1 cellular context compared by ENCODE assay signal in the genomic region with DNA sequence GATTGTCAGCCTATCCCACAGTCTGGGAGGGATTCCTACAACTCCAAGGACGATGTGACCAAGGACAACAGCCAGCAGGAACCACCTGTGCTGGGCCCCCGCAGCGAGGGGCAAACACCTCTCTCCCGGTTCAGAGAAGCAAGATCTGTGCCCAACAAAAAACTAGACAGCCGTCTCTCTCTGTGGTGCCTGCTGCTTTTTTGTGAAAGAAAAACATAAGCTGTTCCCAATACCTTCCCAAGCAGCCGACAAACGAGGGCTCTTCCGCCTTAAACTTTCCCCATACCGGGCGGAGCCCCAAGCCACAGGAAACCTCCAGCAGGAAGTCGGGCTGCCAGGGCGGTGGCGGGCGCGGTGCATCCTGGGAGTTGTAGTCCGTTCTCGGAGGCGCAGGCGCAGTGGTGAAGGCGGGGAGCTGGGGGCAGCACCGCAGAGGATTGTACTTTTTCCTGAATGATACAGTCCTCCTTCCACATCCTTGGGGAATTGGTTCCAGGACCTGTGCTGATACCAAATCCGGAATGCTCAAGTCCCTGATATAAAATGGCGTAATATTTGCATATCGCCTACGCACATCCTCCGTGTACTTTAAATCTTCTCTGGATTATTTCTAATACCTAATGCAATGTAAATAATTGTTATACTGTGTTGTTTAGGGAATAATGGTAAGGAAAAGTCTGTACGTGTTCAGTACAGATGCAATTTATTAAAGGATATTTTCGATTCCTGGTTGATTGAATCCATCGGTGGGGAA.
A peak's percentile ranks its signal among the peaks of the same experiment; 100 is the strongest.
TF ChIP-seq lines count a peak whose summit lies in the region.

No MANE protein-coding gene starts in this region.

TF ChIP-seq in GM12878, 131 proteins besides CTCF, POLR2A, EP300 and RAD21 (continued from another document and continues in another):
- TF ChIP-seq, protein P1, sequence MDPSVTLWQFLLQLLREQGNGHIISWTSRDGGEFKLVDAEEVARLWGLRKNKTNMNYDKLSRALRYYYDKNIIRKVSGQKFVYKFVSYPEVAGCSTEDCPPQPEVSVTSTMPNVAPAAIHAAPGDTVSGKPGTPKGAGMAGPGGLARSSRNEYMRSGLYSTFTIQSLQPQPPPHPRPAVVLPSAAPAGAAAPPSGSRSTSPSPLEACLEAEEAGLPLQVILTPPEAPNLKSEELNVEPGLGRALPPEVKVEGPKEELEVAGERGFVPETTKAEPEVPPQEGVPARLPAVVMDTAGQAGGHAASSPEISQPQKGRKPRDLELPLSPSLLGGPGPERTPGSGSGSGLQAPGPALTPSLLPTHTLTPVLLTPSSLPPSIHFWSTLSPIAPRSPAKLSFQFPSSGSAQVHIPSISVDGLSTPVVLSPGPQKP (IDR thresholded peaks at IDR 0.05; ENCODE audit: low read depth, low read length): no peak
- TF ChIP-seq EGR1 (IDR thresholded peaks at IDR 0.05; ENCODE audit: borderline replicate concordance in 1 of 2, low read depth in 2 of 2, low read length in 2 of 2) (peak in 1 of 2 experiments; percentile 19; a peak in 1 of 3 replicates), ZSCAN29 (IDR thresholded peaks at IDR 0.05) (peak; percentile 40; the same call in 1 of the 2 replicates), CHD1 (IDR thresholded peaks at IDR 0.05; ENCODE audit: low read depth, low read length) (0 out of 2 replicates have a peak, but pooled peaks have one; percentile 26), HCFC1 (IDR thresholded peaks at IDR 0.05; ENCODE audit: low read length) (peak; percentile 89), PAX8 (IDR thresholded peaks at IDR 0.05) (peak; percentile 79), CREB1 (IDR thresholded peaks at IDR 0.05; ENCODE audit: low read depth) (peak; percentile 55; the same call in 1 of the 2 replicates), YBX1 (IDR thresholded peaks at IDR 0.05) (no peak), TARDBP (IDR thresholded peaks at IDR 0.05; ENCODE audit: borderline replicate concordance) (no peak), POLR2AphosphoS2 (IDR thresholded peaks at IDR 0.05; ENCODE audit: low read depth, low read length) (peak; percentile 38; the same call in 1 of the 2 replicates), ZNF24 (IDR thresholded peaks at IDR 0.05) (no peak), BHLHE40 (IDR thresholded peaks at IDR 0.05; ENCODE audit: borderline replicate concordance in 1 of 2, low read depth in 2 of 2, low read length in 1 of 2) (peak in 1 of 2 experiments; percentile 51; a peak in 2 of 4 replicates), KAT2A (conservative IDR thresholded peaks at IDR 0.05; ENCODE audit: control insufficient read depth, low read depth, low read length) (no peak), MEF2B (IDR thresholded peaks at IDR 0.05; ENCODE audit: partially characterized antibody, poor library complexity, severe bottlenecking) (peak; percentile 68), IKZF2 (IDR thresholded peaks at IDR 0.05) (peak; percentile 45 to 74), SMARCA5 (IDR thresholded peaks at IDR 0.05) (no peak), ZBED1 (IDR thresholded peaks at IDR 0.05; ENCODE audit: borderline replicate concordance) (no peak; the same call in 1 of the 2 replicates), CBFB (IDR thresholded peaks at IDR 0.05; ENCODE audit: low read depth) (no peak; the same call in 1 of the 2 replicates), ZZZ3 (IDR thresholded peaks at IDR 0.05; ENCODE audit: control insufficient read depth, insufficient read length, low read depth) (no peak), RUNX3 (IDR thresholded peaks at IDR 0.05; ENCODE audit: low read length) (peak; percentile 73), FOS (IDR thresholded peaks at IDR 0.05; ENCODE audit: borderline replicate concordance, extremely low read depth, insufficient read length) (no peak), SMAD5 (IDR thresholded peaks at IDR 0.05; ENCODE audit: low read depth) (peak; percentile 86; the same call in 1 of the 2 replicates), BMI1 (IDR thresholded peaks at IDR 0.05; ENCODE audit: borderline replicate concordance) (no peak), CREM (IDR thresholded peaks at IDR 0.05; ENCODE audit: low read depth) (peak; percentile 47; the same call in 1 of the 2 replicates), IRF4 (IDR thresholded peaks at IDR 0.05; ENCODE audit: low read depth, low read length) (no peak), NR2C1 (IDR thresholded peaks at IDR 0.05) (peak; percentile 50), ZNF217 (IDR thresholded peaks at IDR 0.05) (no peak), RBBP5 (conservative IDR thresholded peaks at IDR 0.05) (0 out of 2 replicates have a peak, but pooled peaks have one; percentile 81), YY1 (IDR thresholded peaks at IDR 0.05; ENCODE audit: low read depth, low read length) (peak; percentile 92), NFXL1 (IDR thresholded peaks at IDR 0.05; ENCODE audit: borderline replicate concordance) (no peak), LARP7 (IDR thresholded peaks at IDR 0.05) (0 out of 2 replicates have a peak, but pooled peaks have one; percentile 20), CHD4 (IDR thresholded peaks at IDR 0.05) (no peak), MTA3 (IDR thresholded peaks at IDR 0.05; ENCODE audit: borderline replicate concordance, low read length) (no peak), GABPA (IDR thresholded peaks at IDR 0.05; ENCODE audit: low read depth) (peak; percentile 92)
- TF ChIP-seq, protein P2, sequence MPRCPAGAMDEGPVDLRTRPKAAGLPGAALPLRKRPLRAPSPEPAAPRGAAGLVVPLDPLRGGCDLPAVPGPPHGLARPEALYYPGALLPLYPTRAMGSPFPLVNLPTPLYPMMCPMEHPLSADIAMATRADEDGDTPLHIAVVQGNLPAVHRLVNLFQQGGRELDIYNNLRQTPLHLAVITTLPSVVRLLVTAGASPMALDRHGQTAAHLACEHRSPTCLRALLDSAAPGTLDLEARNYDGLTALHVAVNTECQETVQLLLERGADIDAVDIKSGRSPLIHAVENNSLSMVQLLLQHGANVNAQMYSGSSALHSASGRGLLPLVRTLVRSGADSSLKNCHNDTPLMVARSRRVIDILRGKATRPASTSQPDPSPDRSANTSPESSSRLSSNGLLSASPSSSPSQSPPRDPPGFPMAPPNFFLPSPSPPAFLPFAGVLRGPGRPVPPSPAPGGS (IDR thresholded peaks at IDR 0.05; ENCODE audit: borderline replicate concordance, insufficient read depth, low read depth, low read length, poor library complexity, severe bottlenecking): no peak
- TF ChIP-seq, protein P3, sequence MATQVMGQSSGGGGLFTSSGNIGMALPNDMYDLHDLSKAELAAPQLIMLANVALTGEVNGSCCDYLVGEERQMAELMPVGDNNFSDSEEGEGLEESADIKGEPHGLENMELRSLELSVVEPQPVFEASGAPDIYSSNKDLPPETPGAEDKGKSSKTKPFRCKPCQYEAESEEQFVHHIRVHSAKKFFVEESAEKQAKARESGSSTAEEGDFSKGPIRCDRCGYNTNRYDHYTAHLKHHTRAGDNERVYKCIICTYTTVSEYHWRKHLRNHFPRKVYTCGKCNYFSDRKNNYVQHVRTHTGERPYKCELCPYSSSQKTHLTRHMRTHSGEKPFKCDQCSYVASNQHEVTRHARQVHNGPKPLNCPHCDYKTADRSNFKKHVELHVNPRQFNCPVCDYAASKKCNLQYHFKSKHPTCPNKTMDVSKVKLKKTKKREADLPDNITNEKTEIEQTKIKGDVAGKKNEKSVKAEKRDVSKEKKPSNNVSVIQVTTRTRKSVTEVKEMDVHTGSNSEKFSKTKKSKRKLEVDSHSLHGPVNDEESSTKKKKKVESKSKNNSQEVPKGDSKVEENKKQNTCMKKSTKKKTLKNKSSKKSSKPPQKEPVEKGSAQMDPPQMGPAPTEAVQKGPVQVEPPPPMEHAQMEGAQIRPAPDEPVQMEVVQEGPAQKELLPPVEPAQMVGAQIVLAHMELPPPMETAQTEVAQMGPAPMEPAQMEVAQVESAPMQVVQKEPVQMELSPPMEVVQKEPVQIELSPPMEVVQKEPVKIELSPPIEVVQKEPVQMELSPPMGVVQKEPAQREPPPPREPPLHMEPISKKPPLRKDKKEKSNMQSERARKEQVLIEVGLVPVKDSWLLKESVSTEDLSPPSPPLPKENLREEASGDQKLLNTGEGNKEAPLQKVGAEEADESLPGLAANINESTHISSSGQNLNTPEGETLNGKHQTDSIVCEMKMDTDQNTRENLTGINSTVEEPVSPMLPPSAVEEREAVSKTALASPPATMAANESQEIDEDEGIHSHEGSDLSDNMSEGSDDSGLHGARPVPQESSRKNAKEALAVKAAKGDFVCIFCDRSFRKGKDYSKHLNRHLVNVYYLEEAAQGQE (IDR thresholded peaks at IDR 0.05; ENCODE audit: low read depth, low read length): no peak
- TF ChIP-seq, protein P4, sequence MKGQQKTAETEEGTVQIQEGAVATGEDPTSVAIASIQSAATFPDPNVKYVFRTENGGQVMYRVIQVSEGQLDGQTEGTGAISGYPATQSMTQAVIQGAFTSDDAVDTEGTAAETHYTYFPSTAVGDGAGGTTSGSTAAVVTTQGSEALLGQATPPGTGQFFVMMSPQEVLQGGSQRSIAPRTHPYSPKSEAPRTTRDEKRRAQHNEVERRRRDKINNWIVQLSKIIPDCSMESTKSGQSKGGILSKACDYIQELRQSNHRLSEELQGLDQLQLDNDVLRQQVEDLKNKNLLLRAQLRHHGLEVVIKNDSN (IDR thresholded peaks at IDR 0.05; ENCODE audit: borderline replicate concordance, extremely low read length, insufficient read depth, low read depth, low read length): no peak
- TF ChIP-seq, protein P5, sequence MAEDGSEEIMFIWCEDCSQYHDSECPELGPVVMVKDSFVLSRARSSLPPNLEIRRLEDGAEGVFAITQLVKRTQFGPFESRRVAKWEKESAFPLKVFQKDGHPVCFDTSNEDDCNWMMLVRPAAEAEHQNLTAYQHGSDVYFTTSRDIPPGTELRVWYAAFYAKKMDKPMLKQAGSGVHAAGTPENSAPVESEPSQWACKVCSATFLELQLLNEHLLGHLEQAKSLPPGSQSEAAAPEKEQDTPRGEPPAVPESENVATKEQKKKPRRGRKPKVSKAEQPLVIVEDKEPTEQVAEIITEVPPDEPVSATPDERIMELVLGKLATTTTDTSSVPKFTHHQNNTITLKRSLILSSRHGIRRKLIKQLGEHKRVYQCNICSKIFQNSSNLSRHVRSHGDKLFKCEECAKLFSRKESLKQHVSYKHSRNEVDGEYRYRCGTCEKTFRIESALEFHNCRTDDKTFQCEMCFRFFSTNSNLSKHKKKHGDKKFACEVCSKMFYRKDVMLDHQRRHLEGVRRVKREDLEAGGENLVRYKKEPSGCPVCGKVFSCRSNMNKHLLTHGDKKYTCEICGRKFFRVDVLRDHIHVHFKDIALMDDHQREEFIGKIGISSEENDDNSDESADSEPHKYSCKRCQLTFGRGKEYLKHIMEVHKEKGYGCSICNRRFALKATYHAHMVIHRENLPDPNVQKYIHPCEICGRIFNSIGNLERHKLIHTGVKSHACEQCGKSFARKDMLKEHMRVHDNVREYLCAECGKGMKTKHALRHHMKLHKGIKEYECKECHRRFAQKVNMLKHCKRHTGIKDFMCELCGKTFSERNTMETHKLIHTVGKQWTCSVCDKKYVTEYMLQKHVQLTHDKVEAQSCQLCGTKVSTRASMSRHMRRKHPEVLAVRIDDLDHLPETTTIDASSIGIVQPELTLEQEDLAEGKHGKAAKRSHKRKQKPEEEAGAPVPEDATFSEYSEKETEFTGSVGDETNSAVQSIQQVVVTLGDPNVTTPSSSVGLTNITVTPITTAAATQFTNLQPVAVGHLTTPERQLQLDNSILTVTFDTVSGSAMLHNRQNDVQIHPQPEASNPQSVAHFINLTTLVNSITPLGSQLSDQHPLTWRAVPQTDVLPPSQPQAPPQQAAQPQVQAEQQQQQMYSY (CRISPR knock-in tag; IDR thresholded peaks at IDR 0.05): no peak
- TF ChIP-seq, protein P6, sequence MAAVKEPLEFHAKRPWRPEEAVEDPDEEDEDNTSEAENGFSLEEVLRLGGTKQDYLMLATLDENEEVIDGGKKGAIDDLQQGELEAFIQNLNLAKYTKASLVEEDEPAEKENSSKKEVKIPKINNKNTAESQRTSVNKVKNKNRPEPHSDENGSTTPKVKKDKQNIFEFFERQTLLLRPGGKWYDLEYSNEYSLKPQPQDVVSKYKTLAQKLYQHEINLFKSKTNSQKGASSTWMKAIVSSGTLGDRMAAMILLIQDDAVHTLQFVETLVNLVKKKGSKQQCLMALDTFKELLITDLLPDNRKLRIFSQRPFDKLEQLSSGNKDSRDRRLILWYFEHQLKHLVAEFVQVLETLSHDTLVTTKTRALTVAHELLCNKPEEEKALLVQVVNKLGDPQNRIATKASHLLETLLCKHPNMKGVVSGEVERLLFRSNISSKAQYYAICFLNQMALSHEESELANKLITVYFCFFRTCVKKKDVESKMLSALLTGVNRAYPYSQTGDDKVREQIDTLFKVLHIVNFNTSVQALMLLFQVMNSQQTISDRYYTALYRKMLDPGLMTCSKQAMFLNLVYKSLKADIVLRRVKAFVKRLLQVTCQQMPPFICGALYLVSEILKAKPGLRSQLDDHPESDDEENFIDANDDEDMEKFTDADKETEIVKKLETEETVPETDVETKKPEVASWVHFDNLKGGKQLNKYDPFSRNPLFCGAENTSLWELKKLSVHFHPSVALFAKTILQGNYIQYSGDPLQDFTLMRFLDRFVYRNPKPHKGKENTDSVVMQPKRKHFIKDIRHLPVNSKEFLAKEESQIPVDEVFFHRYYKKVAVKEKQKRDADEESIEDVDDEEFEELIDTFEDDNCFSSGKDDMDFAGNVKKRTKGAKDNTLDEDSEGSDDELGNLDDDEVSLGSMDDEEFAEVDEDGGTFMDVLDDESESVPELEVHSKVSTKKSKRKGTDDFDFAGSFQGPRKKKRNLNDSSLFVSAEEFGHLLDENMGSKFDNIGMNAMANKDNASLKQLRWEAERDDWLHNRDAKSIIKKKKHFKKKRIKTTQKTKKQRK (IDR thresholded peaks at IDR 0.05; ENCODE audit: low read depth, low read length): no peak
- TF ChIP-seq, protein P7, sequence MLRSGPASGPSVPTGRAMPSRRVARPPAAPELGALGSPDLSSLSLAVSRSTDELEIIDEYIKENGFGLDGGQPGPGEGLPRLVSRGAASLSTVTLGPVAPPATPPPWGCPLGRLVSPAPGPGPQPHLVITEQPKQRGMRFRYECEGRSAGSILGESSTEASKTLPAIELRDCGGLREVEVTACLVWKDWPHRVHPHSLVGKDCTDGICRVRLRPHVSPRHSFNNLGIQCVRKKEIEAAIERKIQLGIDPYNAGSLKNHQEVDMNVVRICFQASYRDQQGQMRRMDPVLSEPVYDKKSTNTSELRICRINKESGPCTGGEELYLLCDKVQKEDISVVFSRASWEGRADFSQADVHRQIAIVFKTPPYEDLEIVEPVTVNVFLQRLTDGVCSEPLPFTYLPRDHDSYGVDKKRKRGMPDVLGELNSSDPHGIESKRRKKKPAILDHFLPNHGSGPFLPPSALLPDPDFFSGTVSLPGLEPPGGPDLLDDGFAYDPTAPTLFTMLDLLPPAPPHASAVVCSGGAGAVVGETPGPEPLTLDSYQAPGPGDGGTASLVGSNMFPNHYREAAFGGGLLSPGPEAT (IDR thresholded peaks at IDR 0.05; ENCODE audit: low read depth): peak; percentile 43; the same call in 1 of the 2 replicates
- TF ChIP-seq, protein P8, sequence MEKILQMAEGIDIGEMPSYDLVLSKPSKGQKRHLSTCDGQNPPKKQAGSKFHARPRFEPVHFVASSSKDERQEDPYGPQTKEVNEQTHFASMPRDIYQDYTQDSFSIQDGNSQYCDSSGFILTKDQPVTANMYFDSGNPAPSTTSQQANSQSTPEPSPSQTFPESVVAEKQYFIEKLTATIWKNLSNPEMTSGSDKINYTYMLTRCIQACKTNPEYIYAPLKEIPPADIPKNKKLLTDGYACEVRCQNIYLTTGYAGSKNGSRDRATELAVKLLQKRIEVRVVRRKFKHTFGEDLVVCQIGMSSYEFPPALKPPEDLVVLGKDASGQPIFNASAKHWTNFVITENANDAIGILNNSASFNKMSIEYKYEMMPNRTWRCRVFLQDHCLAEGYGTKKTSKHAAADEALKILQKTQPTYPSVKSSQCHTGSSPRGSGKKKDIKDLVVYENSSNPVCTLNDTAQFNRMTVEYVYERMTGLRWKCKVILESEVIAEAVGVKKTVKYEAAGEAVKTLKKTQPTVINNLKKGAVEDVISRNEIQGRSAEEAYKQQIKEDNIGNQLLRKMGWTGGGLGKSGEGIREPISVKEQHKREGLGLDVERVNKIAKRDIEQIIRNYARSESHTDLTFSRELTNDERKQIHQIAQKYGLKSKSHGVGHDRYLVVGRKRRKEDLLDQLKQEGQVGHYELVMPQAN (conservative IDR thresholded peaks at IDR 0.05): peak; percentile 61
